ENCODE assay signal across 10 cellular contexts in genomic region chr5:40831346-40832210, GRCh38. TPM values are rescaled to one million over a fixed set of nuclear protein-coding genes. Genes with fewer than 3 reads are reported as not detected.
A peak's percentile ranks its signal among the peaks of the same experiment; 100 is the strongest.
DNase-seq lines count a peak whose midpoint lies in the region; ATAC-seq, FAIRE-seq and TF ChIP-seq lines count a peak whose summit lies in the region.
"Had no signal": no experiment of that assay in that cellular context is flagged by ENCODE, and none has a peak within 500 bp of the region (broad histone marks: within the 10 kb centered on the region; RNA-seq: fewer than 3 reads in every experiment).

No MANE protein-coding gene starts in this region.

- 94 to 100% methylated on average over 1 to 3 of the region's 4 CpGs for WGBS in mesodermal cell (ENCODE audit: insufficient coverage in 2 of 2), 2 experiments

- CTCF ChIA-PET in WTC11 (lab: Charles Lee), result no interaction called here

- intact Hi-C loops in vagina (cut with DNase I), result loop anchor here (10.0 kb wide), 1 partner anchor 77 kb away; the partner anchor contains the start of gene TTC33

- DNase-seq in GM12891 (ENCODE audit: insufficient read length, low spot score) (no peak), WTC11 (ENCODE audit: low spot score) (no peak), middle frontal gyrus (ENCODE audit: extremely low spot score, low spot score) (no peak), vagina (ENCODE audit: extremely low spot score in 2 of 2) (no peak), Kasumi-1 (lab: John Stamatoyannopoulos, UW) (no peak)
- DNase-seq: NCI-H1092 treated with DMSO at 0.1 percent for 48 hours had no signal

- no peak for FAIRE-seq in GM12891 (lab: Jason Lieb, UNC)

- POLR2A ChIA-PET in WTC11 (lab: Charles Lee), result no interaction called here

- peaks cover 85% of the 10 kb centered on the region for H3K36me3 Mint-ChIP-seq in WTC11

- H3K27ac ChIP-seq in mesodermal cell (ENCODE audit: low read depth, low read length, severe bottlenecking), result peak overlapping the region; percentile 32
- H3K27ac ChIP-seq in vagina, result no peak overlapping the region
- H3K27ac ChIP-seq: neutrophil had no signal

- H3K36me3 ChIP-seq in mesodermal cell (ENCODE audit: control insufficient read depth, insufficient read depth, low read length) (peaks cover 79% of the 10 kb centered on the region), vagina (peaks cover 0 to 63% of the 10 kb centered on the region in 2 donors)

- peak overlapping the region; percentile 99 for H3K27ac Mint-ChIP-seq in WTC11

- peak overlapping the region; percentile 100 for H3K4me3 Mint-ChIP-seq in WTC11

- TF ChIP-seq POLR2A in GM12891 (IDR thresholded peaks at IDR 0.05; ENCODE audit: low read depth, low read length) (0 out of 2 replicates have a peak, but pooled peaks have one; percentile 28), vagina (IDR thresholded peaks at IDR 0.05) (no peak)

- no peak overlapping the region for H3K4me3 ChIP-seq in mesodermal cell (ENCODE audit: extremely low read depth, insufficient read depth, low read length, poor library complexity, severe bottlenecking)
- H3K4me3 ChIP-seq in vagina, result no peak overlapping the region

- peak; percentile 16 for ATAC-seq in HG02798 (IDR thresholded peaks at IDR 0.05; ENCODE audit: poor library complexity, unreplicated experiment)
- no peak for ATAC-seq in WTC11
- ATAC-seq in GM21529 (IDR thresholded peaks at IDR 0.05; ENCODE audit: unreplicated experiment), result no peak

- H3K9me3 ChIP-seq in mesodermal cell (ENCODE audit: control insufficient read depth, low read length) (no peaks in the 10 kb centered on the region), vagina (no peaks in the 10 kb centered on the region)
- H3K9me3 ChIP-seq: neutrophil had no signal

- H3K4me1 Mint-ChIP-seq in WTC11, result peaks cover 55% of the 10 kb centered on the region

- H3K9me3 Mint-ChIP-seq in WTC11, result no peaks in the 10 kb centered on the region

- TF ChIP-seq CTCF in WTC11 (IDR thresholded peaks at IDR 0.05) (no peak), vagina (IDR thresholded peaks at IDR 0.05) (no peak)

- H3K4me1 ChIP-seq in mesodermal cell (ENCODE audit: control insufficient read depth, insufficient read depth, low read length, poor library complexity, severe bottlenecking) (peaks cover 26% of the 10 kb centered on the region), vagina (peaks cover 21% of the 10 kb centered on the region)

- no peaks in the 10 kb centered on the region for H3K27me3 ChIP-seq in vagina
- H3K27me3 ChIP-seq: neutrophil had no signal

- no peaks in the 10 kb centered on the region for H3K27me3 Mint-ChIP-seq in WTC11 (ENCODE audit: low read depth)

TF ChIP-seq in GM12891, 5 proteins besides CTCF, POLR2A, EP300 and RAD21:
- TF ChIP-seq POU2F2 (IDR thresholded peaks at IDR 0.05; ENCODE audit: low read depth, low read length) (no peak), POLR2AphosphoS5 (IDR thresholded peaks at IDR 0.05; ENCODE audit: low read depth, low read length) (no peak; the same call in 1 of the 2 replicates), SPI1 (IDR thresholded peaks at IDR 0.05; ENCODE audit: low read depth, low read length) (no peak), PAX5 (IDR thresholded peaks at IDR 0.05; ENCODE audit: insufficient read depth, low read length, severe bottlenecking) (no peak), TAF1 (IDR thresholded peaks at IDR 0.05; ENCODE audit: low read depth, low read length) (no peak)

TF ChIP-seq in WTC11, 78 proteins besides CTCF, POLR2A, EP300 and RAD21:
- TF ChIP-seq, protein P1, sequence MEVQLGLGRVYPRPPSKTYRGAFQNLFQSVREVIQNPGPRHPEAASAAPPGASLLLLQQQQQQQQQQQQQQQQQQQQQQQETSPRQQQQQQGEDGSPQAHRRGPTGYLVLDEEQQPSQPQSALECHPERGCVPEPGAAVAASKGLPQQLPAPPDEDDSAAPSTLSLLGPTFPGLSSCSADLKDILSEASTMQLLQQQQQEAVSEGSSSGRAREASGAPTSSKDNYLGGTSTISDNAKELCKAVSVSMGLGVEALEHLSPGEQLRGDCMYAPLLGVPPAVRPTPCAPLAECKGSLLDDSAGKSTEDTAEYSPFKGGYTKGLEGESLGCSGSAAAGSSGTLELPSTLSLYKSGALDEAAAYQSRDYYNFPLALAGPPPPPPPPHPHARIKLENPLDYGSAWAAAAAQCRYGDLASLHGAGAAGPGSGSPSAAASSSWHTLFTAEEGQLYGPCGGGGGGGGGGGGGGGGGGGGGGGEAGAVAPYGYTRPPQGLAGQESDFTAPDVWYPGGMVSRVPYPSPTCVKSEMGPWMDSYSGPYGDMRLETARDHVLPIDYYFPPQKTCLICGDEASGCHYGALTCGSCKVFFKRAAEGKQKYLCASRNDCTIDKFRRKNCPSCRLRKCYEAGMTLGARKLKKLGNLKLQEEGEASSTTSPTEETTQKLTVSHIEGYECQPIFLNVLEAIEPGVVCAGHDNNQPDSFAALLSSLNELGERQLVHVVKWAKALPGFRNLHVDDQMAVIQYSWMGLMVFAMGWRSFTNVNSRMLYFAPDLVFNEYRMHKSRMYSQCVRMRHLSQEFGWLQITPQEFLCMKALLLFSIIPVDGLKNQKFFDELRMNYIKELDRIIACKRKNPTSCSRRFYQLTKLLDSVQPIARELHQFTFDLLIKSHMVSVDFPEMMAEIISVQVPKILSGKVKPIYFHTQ (CRISPR knock-in tag; IDR thresholded peaks at IDR 0.05), result 0 out of 2 replicates have a peak, but pooled peaks have one; percentile 38
- TF ChIP-seq, protein P2, sequence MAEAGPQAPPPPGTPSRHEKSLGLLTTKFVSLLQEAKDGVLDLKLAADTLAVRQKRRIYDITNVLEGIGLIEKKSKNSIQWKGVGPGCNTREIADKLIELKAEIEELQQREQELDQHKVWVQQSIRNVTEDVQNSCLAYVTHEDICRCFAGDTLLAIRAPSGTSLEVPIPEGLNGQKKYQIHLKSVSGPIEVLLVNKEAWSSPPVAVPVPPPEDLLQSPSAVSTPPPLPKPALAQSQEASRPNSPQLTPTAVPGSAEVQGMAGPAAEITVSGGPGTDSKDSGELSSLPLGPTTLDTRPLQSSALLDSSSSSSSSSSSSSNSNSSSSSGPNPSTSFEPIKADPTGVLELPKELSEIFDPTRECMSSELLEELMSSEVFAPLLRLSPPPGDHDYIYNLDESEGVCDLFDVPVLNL (CRISPR knock-in tag; IDR thresholded peaks at IDR 0.05; ENCODE audit: borderline replicate concordance, low read depth), result no peak

RNA-seq across cellular contexts. Expression of gene RPL37, which starts 3.4 kb away (rescaled TPM):
- 8,772 TPM for polyA plus RNA-seq in GM12891 (2012; ENCODE audit: low read depth, missing spikeins)
- 1,405 to 1,592 TPM (median 1,505 TPM) in 3 replicates for total RNA-seq in WTC11 (2021)
- polyA plus RNA-seq in mesodermal cell (2013, experiment 1 of 2), result 2,788 TPM
- polyA plus RNA-seq in mesodermal cell (2013, experiment 2 of 2), result 2,704 TPM
- 489 TPM for total RNA-seq in vagina

RNA-seq across cellular contexts. Expression of gene CARD6, which starts 9.6 kb away (rescaled TPM):
- polyA plus RNA-seq in GM12891 (2012; ENCODE audit: low read depth, missing spikeins), result 1.7 TPM
- total RNA-seq in WTC11 (2021) (0.24 to 0.44 TPM (median 0.34 TPM) in 3 replicates), vagina (12.3 TPM)
- 0.66 TPM for polyA plus RNA-seq in mesodermal cell (2013, experiment 1 of 2)
- 0.46 TPM for polyA plus RNA-seq in mesodermal cell (2013, experiment 2 of 2)

RNA-seq across cellular contexts. Expression of gene PRKAA1, which starts 33.4 kb away (rescaled TPM):
- 16.2 TPM for polyA plus RNA-seq in GM12891 (2012; ENCODE audit: low read depth, missing spikeins)
- total RNA-seq in WTC11 (2021) (27.9 to 31.2 TPM (median 30.2 TPM) in 3 replicates), vagina (69.0 TPM)
- polyA plus RNA-seq in mesodermal cell (2013, experiment 1 of 2), result 25.4 TPM
- 32.0 TPM for polyA plus RNA-seq in mesodermal cell (2013, experiment 2 of 2)
